ENCODE assay signal across 21 cellular contexts in genomic region chr16:74447578-74447977, GRCh38. TPM values are rescaled to one million over a fixed set of nuclear protein-coding genes. Genes with fewer than 3 reads are reported as not detected.
A peak's percentile ranks its signal among the peaks of the same experiment; 100 is the strongest.
DNase-seq lines count a peak whose midpoint lies in the region; ATAC-seq and TF ChIP-seq lines count a peak whose summit lies in the region.
"Had no signal": no experiment of that assay in that cellular context is flagged by ENCODE, and none has a peak within 500 bp of the region (broad histone marks: within the 10 kb centered on the region; RNA-seq: fewer than 3 reads in every experiment).

No MANE protein-coding gene starts in this region.

- no peaks in the 10 kb centered on the region for H3K9me3 ChIP-seq in A673 (ENCODE audit: low read depth, low read length, poor library complexity, severe bottlenecking)
- H3K9me3 ChIP-seq in neuronal stem cell (replicated peaks in 1 of 2; ENCODE audit: control insufficient read depth in 2 of 2, insufficient read depth in 1 of 2, low read depth in 1 of 2, low read length in 2 of 2): no peaks in the 10 kb centered on the region
- H3K9me3 ChIP-seq: gastroesophageal sphincter had no signal

- WGBS in neuronal stem cell (ENCODE audit: extremely low coverage in 2 of 2, insufficient read length in 2 of 2, insufficient replicate concordance in 1 of 2), 2 donors: no CpG with 5 or more reads among the region's 5 CpGs

- H3K4me3 Mint-ChIP-seq in activated T-helper 2 cell treated with anti-CD3 and anti-CD28 coated beads, Interferon-gamma antibody, Interleukin-2, Interleukin-4, amounts not matched to agents 10 μg/mL and 5 μg/mL and 100 μg/mL, durations not matched to agents 14 hours and 24 hours and 36 hours (ENCODE audit: low read depth): no peak overlapping the region
- H3K4me3 Mint-ChIP-seq: activated CD4-positive, alpha-beta memory T cell treated with anti-CD3 and anti-CD28 coated beads, Interleukin-2, amount 10 ng/mL, durations not matched to agents 7 days and 5 days; activated T-helper 1 cell treated with anti-CD3 and anti-CD28 coated beads, Interleukin-12 subunit alpha, Interleukin-12 subunit beta, Interleukin-2, Interleukin-4 antibody, amounts not matched to agents 30 ng/mL and 10 ng/mL and 1 ng/mL, durations not matched to agents 14 hours and 24 hours and 36 hours had no signal

- intact Hi-C loops in A673 (cut with micrococcal nuclease; ENCODE audit: unreplicated experiment): no loop called here
- intact Hi-C loops in activated T-helper 2 cell treated with anti-CD3 and anti-CD28 coated beads, Interferon-gamma antibody, Interleukin-2, Interleukin-4, amounts not matched to agents 10 μg/mL and 5 μg/mL and 100 μg/mL, durations not matched to agents 14 hours and 24 hours and 36 hours (cut with micrococcal nuclease): no loop called here

- no peak overlapping the region for H2BK12ac ChIP-seq in neuronal stem cell (ENCODE audit: low read length)

- H3K27me3 ChIP-seq in A673 (replicated peaks; ENCODE audit: insufficient read depth, low read depth, low read length, poor library complexity) (no peaks in the 10 kb centered on the region), neuronal stem cell (ENCODE audit: control insufficient read depth in 3 of 3, insufficient read depth in 3 of 3, low read depth in 1 of 3, low read length in 3 of 3) (no peaks in the 10 kb centered on the region)
- H3K27me3 ChIP-seq: gastroesophageal sphincter had no signal

- no peak overlapping the region for H3K9ac ChIP-seq in neuronal stem cell (ENCODE audit: low read depth, low read length, poor library complexity)

- no peak overlapping the region for H3K4me2 ChIP-seq in neuronal stem cell (ENCODE audit: insufficient read depth, low read length, poor library complexity, severe bottlenecking)

- ATAC-seq in HG03571 (IDR thresholded peaks at IDR 0.05; ENCODE audit: unreplicated experiment): no peak
- ATAC-seq: gastroesophageal sphincter; stimulated activated naive CD8-positive, alpha-beta T cell treated with anti-CD3 and anti-CD28 coated beads, Interleukin-15, Interleukin-2, amounts not matched to agents 100 U/mL and 50 U/mL, for 24 hours had no signal

- no peaks in the 10 kb centered on the region for H3K9me3 Mint-ChIP-seq in activated T-helper 2 cell treated with anti-CD3 and anti-CD28 coated beads, Interferon-gamma antibody, Interleukin-2, Interleukin-4, amounts not matched to agents 10 μg/mL and 5 μg/mL and 100 μg/mL, durations not matched to agents 14 hours and 24 hours and 36 hours
- H3K9me3 Mint-ChIP-seq: activated CD4-positive, alpha-beta memory T cell treated with anti-CD3 and anti-CD28 coated beads, Interleukin-2, amount 10 ng/mL, durations not matched to agents 7 days and 5 days; activated T-helper 1 cell treated with anti-CD3 and anti-CD28 coated beads, Interleukin-12 subunit alpha, Interleukin-12 subunit beta, Interleukin-2, Interleukin-4 antibody, amounts not matched to agents 30 ng/mL and 10 ng/mL and 1 ng/mL, durations not matched to agents 14 hours and 24 hours and 36 hours had no signal

- no peak overlapping the region for H3K14ac ChIP-seq in neuronal stem cell (ENCODE audit: low read length)

- BruUV-seq in A673 (replicated peaks; lab: Mats Ljungman, UMichigan): no TSS peak

- TF ChIP-seq CTCF in A673 (conservative IDR thresholded peaks at IDR 0.05; ENCODE audit: low read depth, low read length) (no peak), GM13976 (IDR thresholded peaks at IDR 0.05; ENCODE audit: borderline replicate concordance, control extremely low read depth, extremely low read depth, insufficient read depth, missing control alignments) (no peak)

- no peak overlapping the region for H2BK120ac ChIP-seq in neuronal stem cell (ENCODE audit: low read depth, low read length)

- H4K91ac ChIP-seq in neuronal stem cell (ENCODE audit: low read depth, low read length, poor library complexity): no peak overlapping the region

- no peaks in the 10 kb centered on the region for H3K79me1 ChIP-seq in neuronal stem cell (ENCODE audit: low read depth, low read length)

- DNase-seq in A673 (ENCODE audit: low spot score) (no peak), G401 (ENCODE audit: low spot score) (peak; percentile 38), dermis microvascular lymphatic vessel endothelial cell (ENCODE audit: low read depth in 2 of 2) (peak; percentile 42 to 79), neuronal stem cell (ENCODE audit: low spot score) (no peak), AG20443 (ENCODE audit: low spot score) (no peak), GM13976 (ENCODE audit: low spot score) (no peak)
- no peak for DNase-seq in activated T-helper 2 cell treated with anti-CD3 and anti-CD28 coated beads, Interferon-gamma antibody, Interleukin-2, Interleukin-4, amounts not matched to agents 10 μg/mL and 5 μg/mL and 100 μg/mL, durations not matched to agents 14 hours and 24 hours and 36 hours (ENCODE audit: low spot score)
- DNase-seq: activated CD4-positive, alpha-beta memory T cell treated with anti-CD3 and anti-CD28 coated beads, Interleukin-2, amount 10 ng/mL, durations not matched to agents 7 days and 5 days; amniotic stem cell; Calu3; cerebellar nuclear complex; NCI-H187 treated with DMSO at 0.1 percent for 48 hours; NCI-H446; SHP77; stimulated activated naive CD8-positive, alpha-beta T cell treated with anti-CD3 and anti-CD28 coated beads, Interleukin-15, Interleukin-2, amounts not matched to agents 100 U/mL and 50 U/mL, for 24 hours; T-helper 1 cell had no signal

- no peaks in the 10 kb centered on the region for H3K27me3 Mint-ChIP-seq in activated T-helper 2 cell treated with anti-CD3 and anti-CD28 coated beads, Interferon-gamma antibody, Interleukin-2, Interleukin-4, amounts not matched to agents 10 μg/mL and 5 μg/mL and 100 μg/mL, durations not matched to agents 14 hours and 24 hours and 36 hours (ENCODE audit: low read depth)
- H3K27me3 Mint-ChIP-seq: activated CD4-positive, alpha-beta memory T cell treated with anti-CD3 and anti-CD28 coated beads, Interleukin-2, amount 10 ng/mL, durations not matched to agents 7 days and 5 days had no signal

- H4K8ac ChIP-seq in neuronal stem cell (ENCODE audit: low read depth, low read length): no peak overlapping the region

- CTCF ChIA-PET in A673 (lab: Charles Lee): no interaction called here

- peaks cover 7% of the 10 kb centered on the region for H3K4me1 Mint-ChIP-seq in activated T-helper 2 cell treated with anti-CD3 and anti-CD28 coated beads, Interferon-gamma antibody, Interleukin-2, Interleukin-4, amounts not matched to agents 10 μg/mL and 5 μg/mL and 100 μg/mL, durations not matched to agents 14 hours and 24 hours and 36 hours (ENCODE audit: low read depth)

- H2BK15ac ChIP-seq in neuronal stem cell (ENCODE audit: low read length): no peak overlapping the region

- H3K36me3 ChIP-seq in A673 (ENCODE audit: insufficient read depth, low read length, poor library complexity, severe bottlenecking) (peaks cover 71% of the 10 kb centered on the region), neuronal stem cell (replicated peaks in 1 of 2; ENCODE audit: control insufficient read depth in 2 of 2, insufficient read depth in 2 of 2, low read length in 2 of 2) (peaks cover 21 to 62% of the 10 kb centered on the region in 2 donors)

- H3K18ac ChIP-seq in neuronal stem cell (ENCODE audit: low read length): no peak overlapping the region

- POLR2A ChIA-PET in A673 (lab: Charles Lee; ENCODE audit: low non-redundant PET): no interaction called here

- H2AK5ac ChIP-seq in neuronal stem cell (ENCODE audit: low read depth, low read length): no peak overlapping the region

- peak overlapping the region; percentile 87 for H3K23ac ChIP-seq in neuronal stem cell (ENCODE audit: low read depth, low read length, poor library complexity)

- H3K4me1 ChIP-seq in A673 (ENCODE audit: insufficient read depth, low read length, poor library complexity, severe bottlenecking) (no peaks in the 10 kb centered on the region), neuronal stem cell (ENCODE audit: control insufficient read depth in 2 of 2, insufficient read depth in 1 of 2, low read depth in 1 of 2, low read length in 2 of 2) (no peaks in the 10 kb centered on the region)

- no peak overlapping the region for H2BK5ac ChIP-seq in neuronal stem cell (ENCODE audit: low read length)

- in situ Hi-C loops in G401 (cut with HindIII; ENCODE audit: low sequenced_read_pairs): no loop called here
- in situ Hi-C loops in GM13976 (cut with MboI; ENCODE audit: low sequenced_read_pairs, unreplicated experiment): no loop called here

- no peak overlapping the region for H2AFZ ChIP-seq in neuronal stem cell (ENCODE audit: low read length)

- H3K4me3 ChIP-seq in A673 (ENCODE audit: low read depth, low read length, poor library complexity, severe bottlenecking) (no peak overlapping the region), neuronal stem cell (ENCODE audit: low read length in 2 of 2) (no peak overlapping the region)
- H3K4me3 ChIP-seq: gastroesophageal sphincter, lung had no signal

- no peak overlapping the region for H3K4ac ChIP-seq in neuronal stem cell (ENCODE audit: low read length)

- no peak overlapping the region for H3K27ac Mint-ChIP-seq in activated T-helper 2 cell treated with anti-CD3 and anti-CD28 coated beads, Interferon-gamma antibody, Interleukin-2, Interleukin-4, amounts not matched to agents 10 μg/mL and 5 μg/mL and 100 μg/mL, durations not matched to agents 14 hours and 24 hours and 36 hours
- H3K27ac Mint-ChIP-seq: activated CD4-positive, alpha-beta memory T cell treated with anti-CD3 and anti-CD28 coated beads, Interleukin-2, amount 10 ng/mL, durations not matched to agents 7 days and 5 days; activated T-helper 1 cell treated with anti-CD3 and anti-CD28 coated beads, Interleukin-12 subunit alpha, Interleukin-12 subunit beta, Interleukin-2, Interleukin-4 antibody, amounts not matched to agents 30 ng/mL and 10 ng/mL and 1 ng/mL, durations not matched to agents 14 hours and 24 hours and 36 hours had no signal

- peaks cover 37% of the 10 kb centered on the region for H3K36me3 Mint-ChIP-seq in activated T-helper 2 cell treated with anti-CD3 and anti-CD28 coated beads, Interferon-gamma antibody, Interleukin-2, Interleukin-4, amounts not matched to agents 10 μg/mL and 5 μg/mL and 100 μg/mL, durations not matched to agents 14 hours and 24 hours and 36 hours (ENCODE audit: low read depth)

- H3K27ac ChIP-seq in A673 (ENCODE audit: low read depth, low read length, poor library complexity, severe bottlenecking) (peak overlapping the region; percentile 47), neuronal stem cell (replicated peaks; ENCODE audit: low read length) (no peak overlapping the region)
- H3K27ac ChIP-seq: VCaP had no signal

RNA-seq across cellular contexts. Expression of gene CLEC18B, which starts 26.3 kb away (rescaled TPM):
- total RNA-seq in A673 (2021): 32.4 and 37.7 TPM in 2 replicates
- 2.2 TPM in 1 of 2 replicates, not detected in the other for total RNA-seq in G401 (2014; rRNA removed; shearing (Covaris generic))
- 0.13 TPM in 1 of 2 replicates, not detected in the other for total RNA-seq in dermis microvascular lymphatic vessel endothelial cell
- polyA plus RNA-seq in neuronal stem cell (2013, experiment 1 of 2): 3.9 TPM
- 4.1 TPM for polyA plus RNA-seq in neuronal stem cell (2013, experiment 2 of 2)
- total RNA-seq in activated T-helper 2 cell treated with anti-CD3 and anti-CD28 coated beads, Interferon-gamma antibody, Interleukin-2, Interleukin-4, amounts not matched to agents 10 μg/mL and 5 μg/mL and 100 μg/mL, durations not matched to agents 14 hours and 24 hours and 36 hours: 0.09 and 0.30 TPM in 2 replicates

Comparison
In these comparisons a context has a peak if more than half of its experiments do, and no peak if none do; other contexts are left out.
1. DNase-seq: peak in G401 (single experiment) and dermis microvascular lymphatic vessel endothelial cell (2 of 2); none in A673 (single experiment), neuronal stem cell (single experiment), AG20443 (single experiment), activated T-helper 2 cell treated with anti-CD3 and anti-CD28 coated beads, Interferon-gamma antibody, Interleukin-2, Interleukin-4, amounts not matched to agents 10 μg/mL and 5 μg/mL and 100 μg/mL, durations not matched to agents 14 hours and 24 hours and 36 hours (single experiment) and GM13976 (single experiment).
2. RNA of gene CLEC18B, which starts 26.3 kb away (total RNA-seq): 32.4 to 37.7 TPM in A673; 2.2 TPM in G401, 0.09 to 0.30 TPM in activated T-helper 2 cell treated with anti-CD3 and anti-CD28 coated beads, Interferon-gamma antibody, Interleukin-2, Interleukin-4, amounts not matched to agents 10 μg/mL and 5 μg/mL and 100 μg/mL, durations not matched to agents 14 hours and 24 hours and 36 hours and 0.13 TPM in dermis microvascular lymphatic vessel endothelial cell; every median in the first group is over 10 times any median in the second.